Comparison of ENCODE assay signal across 1 cellular context in genomic region chr7:992742-993607, GRCh38.
TF ChIP-seq lines count a peak whose summit lies in the region.

No MANE protein-coding gene starts in this region.

TF ChIP-seq in HepG2, 621 proteins besides CTCF, POLR2A, EP300 and RAD21 (continued from another document and continues in another):
- TF ChIP-seq, protein P1, sequence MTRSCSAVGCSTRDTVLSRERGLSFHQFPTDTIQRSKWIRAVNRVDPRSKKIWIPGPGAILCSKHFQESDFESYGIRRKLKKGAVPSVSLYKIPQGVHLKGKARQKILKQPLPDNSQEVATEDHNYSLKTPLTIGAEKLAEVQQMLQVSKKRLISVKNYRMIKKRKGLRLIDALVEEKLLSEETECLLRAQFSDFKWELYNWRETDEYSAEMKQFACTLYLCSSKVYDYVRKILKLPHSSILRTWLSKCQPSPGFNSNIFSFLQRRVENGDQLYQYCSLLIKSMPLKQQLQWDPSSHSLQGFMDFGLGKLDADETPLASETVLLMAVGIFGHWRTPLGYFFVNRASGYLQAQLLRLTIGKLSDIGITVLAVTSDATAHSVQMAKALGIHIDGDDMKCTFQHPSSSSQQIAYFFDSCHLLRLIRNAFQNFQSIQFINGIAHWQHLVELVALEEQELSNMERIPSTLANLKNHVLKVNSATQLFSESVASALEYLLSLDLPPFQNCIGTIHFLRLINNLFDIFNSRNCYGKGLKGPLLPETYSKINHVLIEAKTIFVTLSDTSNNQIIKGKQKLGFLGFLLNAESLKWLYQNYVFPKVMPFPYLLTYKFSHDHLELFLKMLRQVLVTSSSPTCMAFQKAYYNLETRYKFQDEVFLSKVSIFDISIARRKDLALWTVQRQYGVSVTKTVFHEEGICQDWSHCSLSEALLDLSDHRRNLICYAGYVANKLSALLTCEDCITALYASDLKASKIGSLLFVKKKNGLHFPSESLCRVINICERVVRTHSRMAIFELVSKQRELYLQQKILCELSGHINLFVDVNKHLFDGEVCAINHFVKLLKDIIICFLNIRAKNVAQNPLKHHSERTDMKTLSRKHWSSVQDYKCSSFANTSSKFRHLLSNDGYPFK (CRISPR knock-in tag; IDR thresholded peaks at IDR 0.05; ENCODE audit: borderline replicate concordance), result peak; percentile 56; the same call in 1 of the 2 replicates
- TF ChIP-seq, protein P2, sequence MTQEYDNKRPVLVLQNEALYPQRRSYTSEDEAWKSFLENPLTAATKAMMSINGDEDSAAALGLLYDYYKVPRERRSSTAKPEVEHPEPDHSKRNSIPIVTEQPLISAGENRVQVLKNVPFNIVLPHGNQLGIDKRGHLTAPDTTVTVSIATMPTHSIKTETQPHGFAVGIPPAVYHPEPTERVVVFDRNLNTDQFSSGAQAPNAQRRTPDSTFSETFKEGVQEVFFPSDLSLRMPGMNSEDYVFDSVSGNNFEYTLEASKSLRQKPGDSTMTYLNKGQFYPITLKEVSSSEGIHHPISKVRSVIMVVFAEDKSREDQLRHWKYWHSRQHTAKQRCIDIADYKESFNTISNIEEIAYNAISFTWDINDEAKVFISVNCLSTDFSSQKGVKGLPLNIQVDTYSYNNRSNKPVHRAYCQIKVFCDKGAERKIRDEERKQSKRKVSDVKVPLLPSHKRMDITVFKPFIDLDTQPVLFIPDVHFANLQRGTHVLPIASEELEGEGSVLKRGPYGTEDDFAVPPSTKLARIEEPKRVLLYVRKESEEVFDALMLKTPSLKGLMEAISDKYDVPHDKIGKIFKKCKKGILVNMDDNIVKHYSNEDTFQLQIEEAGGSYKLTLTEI (CRISPR knock-in tag; conservative IDR thresholded peaks at IDR 0.05), result no peak
- TF ChIP-seq NONO (IDR thresholded peaks at IDR 0.05) (no peak), NONO (CRISPR knock-in tag; conservative IDR thresholded peaks at IDR 0.05) (peak; percentile 98), ZSCAN22 (CRISPR knock-in tag; IDR thresholded peaks at IDR 0.05) (peak; percentile 82; the same call in 1 of the 2 replicates), MEF2D (CRISPR knock-in tag; IDR thresholded peaks at IDR 0.05) (0 out of 2 replicates have a peak, but pooled peaks have one; percentile 21), FUBP1 (CRISPR knock-in tag; IDR thresholded peaks at IDR 0.05; ENCODE audit: borderline replicate concordance) (no peak), NBN (conservative IDR thresholded peaks at IDR 0.05) (no peak), ZNF569 (CRISPR knock-in tag; IDR thresholded peaks at IDR 0.05; ENCODE audit: borderline replicate concordance) (no peak), TAF15 (IDR thresholded peaks at IDR 0.05; ENCODE audit: low read depth, low read length, poor library complexity, severe bottlenecking) (peak; percentile 91), FLYWCH1 (CRISPR knock-in tag; IDR thresholded peaks at IDR 0.05) (no peak), ZSCAN29 (CRISPR knock-in tag; conservative IDR thresholded peaks at IDR 0.05) (peak; percentile 76; the same call in 1 of the 2 replicates), TEAD2 (CRISPR knock-in tag; IDR thresholded peaks at IDR 0.05) (no peak), ZBTB46 (CRISPR knock-in tag; IDR thresholded peaks at IDR 0.05; ENCODE audit: borderline replicate concordance) (peak; percentile 84; the same call in 1 of the 2 replicates), JUND (CRISPR knock-in tag; IDR thresholded peaks at IDR 0.05) (peak; percentile 87), DZIP1 (CRISPR knock-in tag; IDR thresholded peaks at IDR 0.05) (no peak), ZNF713 (CRISPR knock-in tag; IDR thresholded peaks at IDR 0.05) (peak; percentile 45; the same call in 1 of the 2 replicates), ZNF317 (CRISPR knock-in tag; IDR thresholded peaks at IDR 0.05) (0 out of 2 replicates have a peak, but pooled peaks have one; percentile 25), ZNF205 (CRISPR knock-in tag; IDR thresholded peaks at IDR 0.05) (no peak), ZNF543 (CRISPR knock-in tag; IDR thresholded peaks at IDR 0.05) (peak; percentile 71; the same call in 1 of the 2 replicates), SIX1 (CRISPR knock-in tag; IDR thresholded peaks at IDR 0.05; ENCODE audit: borderline replicate concordance) (peak; percentile 7; the same call in 1 of the 2 replicates), CEBPG (CRISPR knock-in tag; IDR thresholded peaks at IDR 0.05) (peak; percentile 78), BRF2 (CRISPR knock-in tag; IDR thresholded peaks at IDR 0.05) (no peak; the same call in none of the 2 replicates), ZC3H13 (CRISPR knock-in tag; IDR thresholded peaks at IDR 0.05) (peak; percentile 29; the same call in 1 of the 2 replicates), ZSCAN20 (CRISPR knock-in tag; IDR thresholded peaks at IDR 0.05; ENCODE audit: borderline replicate concordance) (no peak), ARNT2 (CRISPR knock-in tag; IDR thresholded peaks at IDR 0.05; ENCODE audit: low read depth) (peak; percentile 83), XRCC5 (optimal IDR thresholded peaks at IDR 0.05; ENCODE audit: low read length) (peak; percentile 98), FOXO1 (CRISPR knock-in tag; IDR thresholded peaks at IDR 0.05) (peak; percentile 76; the same call in 1 of the 2 replicates), ZFAT (CRISPR knock-in tag; conservative IDR thresholded peaks at IDR 0.05) (no peak), ZNF615 (CRISPR knock-in tag; IDR thresholded peaks at IDR 0.05; ENCODE audit: borderline replicate concordance) (no peak; the same call in 1 of the 2 replicates), ZNF20 (CRISPR knock-in tag; IDR thresholded peaks at IDR 0.05) (no peak), SP2 (CRISPR knock-in tag; IDR thresholded peaks at IDR 0.05) (peak; percentile 54), FOXK2 (IDR thresholded peaks at IDR 0.05) (no peak), ZNF382 (CRISPR knock-in tag; IDR thresholded peaks at IDR 0.05; ENCODE audit: borderline replicate concordance) (no peak), BATF2 (CRISPR knock-in tag; IDR thresholded peaks at IDR 0.05) (no peak)
- TF ChIP-seq, protein P3, sequence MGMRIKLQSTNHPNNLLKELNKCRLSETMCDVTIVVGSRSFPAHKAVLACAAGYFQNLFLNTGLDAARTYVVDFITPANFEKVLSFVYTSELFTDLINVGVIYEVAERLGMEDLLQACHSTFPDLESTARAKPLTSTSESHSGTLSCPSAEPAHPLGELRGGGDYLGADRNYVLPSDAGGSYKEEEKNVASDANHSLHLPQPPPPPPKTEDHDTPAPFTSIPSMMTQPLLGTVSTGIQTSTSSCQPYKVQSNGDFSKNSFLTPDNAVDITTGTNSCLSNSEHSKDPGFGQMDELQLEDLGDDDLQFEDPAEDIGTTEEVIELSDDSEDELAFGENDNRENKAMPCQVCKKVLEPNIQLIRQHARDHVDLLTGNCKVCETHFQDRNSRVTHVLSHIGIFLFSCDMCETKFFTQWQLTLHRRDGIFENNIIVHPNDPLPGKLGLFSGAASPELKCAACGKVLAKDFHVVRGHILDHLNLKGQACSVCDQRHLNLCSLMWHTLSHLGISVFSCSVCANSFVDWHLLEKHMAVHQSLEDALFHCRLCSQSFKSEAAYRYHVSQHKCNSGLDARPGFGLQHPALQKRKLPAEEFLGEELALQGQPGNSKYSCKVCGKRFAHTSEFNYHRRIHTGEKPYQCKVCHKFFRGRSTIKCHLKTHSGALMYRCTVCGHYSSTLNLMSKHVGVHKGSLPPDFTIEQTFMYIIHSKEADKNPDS (CRISPR knock-in tag; IDR thresholded peaks at IDR 0.05), result peak; percentile 85
- TF ChIP-seq, protein P4, sequence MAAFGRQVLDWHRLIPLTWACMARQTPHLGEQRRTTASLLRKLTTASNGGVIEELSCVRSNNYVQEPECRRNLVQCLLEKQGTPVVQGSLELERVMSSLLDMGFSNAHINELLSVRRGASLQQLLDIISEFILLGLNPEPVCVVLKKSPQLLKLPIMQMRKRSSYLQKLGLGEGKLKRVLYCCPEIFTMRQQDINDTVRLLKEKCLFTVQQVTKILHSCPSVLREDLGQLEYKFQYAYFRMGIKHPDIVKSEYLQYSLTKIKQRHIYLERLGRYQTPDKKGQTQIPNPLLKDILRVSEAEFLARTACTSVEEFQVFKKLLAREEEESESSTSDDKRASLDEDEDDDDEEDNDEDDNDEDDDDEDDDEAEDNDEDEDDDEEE (CRISPR knock-in tag; IDR thresholded peaks at IDR 0.05), result no peak; the same call in 1 of the 2 replicates
- TF ChIP-seq, protein P5, sequence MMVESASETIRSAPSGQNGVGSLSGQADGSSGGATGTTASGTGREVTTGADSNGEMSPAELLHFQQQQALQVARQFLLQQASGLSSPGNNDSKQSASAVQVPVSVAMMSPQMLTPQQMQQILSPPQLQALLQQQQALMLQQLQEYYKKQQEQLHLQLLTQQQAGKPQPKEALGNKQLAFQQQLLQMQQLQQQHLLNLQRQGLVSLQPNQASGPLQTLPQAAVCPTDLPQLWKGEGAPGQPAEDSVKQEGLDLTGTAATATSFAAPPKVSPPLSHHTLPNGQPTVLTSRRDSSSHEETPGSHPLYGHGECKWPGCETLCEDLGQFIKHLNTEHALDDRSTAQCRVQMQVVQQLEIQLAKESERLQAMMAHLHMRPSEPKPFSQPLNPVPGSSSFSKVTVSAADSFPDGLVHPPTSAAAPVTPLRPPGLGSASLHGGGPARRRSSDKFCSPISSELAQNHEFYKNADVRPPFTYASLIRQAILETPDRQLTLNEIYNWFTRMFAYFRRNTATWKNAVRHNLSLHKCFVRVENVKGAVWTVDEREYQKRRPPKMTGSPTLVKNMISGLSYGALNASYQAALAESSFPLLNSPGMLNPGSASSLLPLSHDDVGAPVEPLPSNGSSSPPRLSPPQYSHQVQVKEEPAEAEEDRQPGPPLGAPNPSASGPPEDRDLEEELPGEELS (CRISPR knock-in tag; IDR thresholded peaks at IDR 0.05), result peak; percentile 58
